ENCODE assay signal across 1 cellular context in genomic region chrX:133171962-133172708, GRCh38.
TF ChIP-seq lines count a peak whose summit lies in the region.

No MANE protein-coding gene starts in this region.

TF ChIP-seq in IMR-90, 13 proteins besides CTCF, POLR2A, EP300 and RAD21 (continued from another document):
- TF ChIP-seq FOS (IDR thresholded peaks at IDR 0.05; ENCODE audit: low read depth, low read length) (no peak), SMC3 (IDR thresholded peaks at IDR 0.05; ENCODE audit: low read depth, low read length) (no peak), BHLHE40 (IDR thresholded peaks at IDR 0.05; ENCODE audit: low read depth, low read length) (no peak), RFX5 (IDR thresholded peaks at IDR 0.05; ENCODE audit: low read depth, low read length) (no peak), MXI1 (IDR thresholded peaks at IDR 0.05; ENCODE audit: borderline replicate concordance, low read depth, low read length) (no peak), MAFK (IDR thresholded peaks at IDR 0.05; ENCODE audit: low read depth, low read length) (no peak), MAZ (IDR thresholded peaks at IDR 0.05; ENCODE audit: borderline replicate concordance, low read depth, low read length) (no peak)
- TF ChIP-seq, protein P1, sequence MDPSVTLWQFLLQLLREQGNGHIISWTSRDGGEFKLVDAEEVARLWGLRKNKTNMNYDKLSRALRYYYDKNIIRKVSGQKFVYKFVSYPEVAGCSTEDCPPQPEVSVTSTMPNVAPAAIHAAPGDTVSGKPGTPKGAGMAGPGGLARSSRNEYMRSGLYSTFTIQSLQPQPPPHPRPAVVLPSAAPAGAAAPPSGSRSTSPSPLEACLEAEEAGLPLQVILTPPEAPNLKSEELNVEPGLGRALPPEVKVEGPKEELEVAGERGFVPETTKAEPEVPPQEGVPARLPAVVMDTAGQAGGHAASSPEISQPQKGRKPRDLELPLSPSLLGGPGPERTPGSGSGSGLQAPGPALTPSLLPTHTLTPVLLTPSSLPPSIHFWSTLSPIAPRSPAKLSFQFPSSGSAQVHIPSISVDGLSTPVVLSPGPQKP (IDR thresholded peaks at IDR 0.05; ENCODE audit: borderline replicate concordance, low read depth, low read length): no peak
TF ChIP-seq in IMR-90: peak in this region for 0.
